In the genomic region with DNA sequence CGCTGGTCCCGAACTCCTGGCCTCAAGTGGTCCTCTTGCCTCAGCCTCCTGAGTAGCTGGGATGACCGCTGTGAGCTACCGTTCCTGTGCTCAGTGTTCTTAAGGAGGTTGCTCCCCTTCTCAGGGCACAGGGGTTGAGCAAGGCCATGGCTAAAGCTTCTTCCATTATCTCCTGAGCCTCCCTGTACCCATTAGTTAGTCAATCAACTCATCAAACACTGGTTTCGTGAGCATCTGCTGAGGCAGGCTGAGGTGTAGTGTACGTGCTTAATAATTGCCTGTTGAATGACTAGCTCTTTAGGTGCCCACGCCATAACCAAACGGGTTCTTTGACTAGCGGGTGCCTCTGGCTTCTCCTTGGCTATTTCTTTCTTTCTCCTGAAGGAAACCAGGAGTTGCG, we compare ENCODE assay signal across 11 cellular contexts. TPM values are rescaled to one million over a fixed set of nuclear protein-coding genes. Genes with fewer than 3 reads are reported as not detected.
DNase-seq lines count a peak whose midpoint lies in the region; ATAC-seq and TF ChIP-seq lines count a peak whose summit lies in the region.
"Had no signal": no experiment of that assay in that cellular context is flagged by ENCODE, and none has a peak within 500 bp of the region (broad histone marks: within the 10 kb centered on the region; RNA-seq: fewer than 3 reads in every experiment).

No MANE protein-coding gene starts in this region.

- no peaks in the 10 kb centered on the region for H3K9me3 ChIP-seq in HUES64 (ENCODE audit: insufficient read depth, low read depth, low read length)
- no peaks in the 10 kb centered on the region for H3K9me3 ChIP-seq in breast epithelium
- no peaks in the 10 kb centered on the region for H3K9me3 ChIP-seq in left lung
- H3K9me3 ChIP-seq in suprapubic skin, result no peaks in the 10 kb centered on the region
- H3K9me3 ChIP-seq: neutrophil had no signal

- ATAC-seq in left lung, result no peak
- no peak for ATAC-seq in GM19328 (IDR thresholded peaks at IDR 0.05; ENCODE audit: unreplicated experiment)
- no peak for ATAC-seq in GM18517 (IDR thresholded peaks at IDR 0.05; ENCODE audit: unreplicated experiment)

- H3K4me1 ChIP-seq in HUES64 (ENCODE audit: insufficient read depth, low read length), result peaks cover 18% of the 10 kb centered on the region
- peaks cover 9 to 10% of the 10 kb centered on the region in 2 donors for H3K4me1 ChIP-seq in breast epithelium
- peaks cover 11 to 24% of the 10 kb centered on the region in 2 donors for H3K4me1 ChIP-seq in left lung
- peaks cover 53% of the 10 kb centered on the region for H3K4me1 ChIP-seq in suprapubic skin

- H3K27ac ChIP-seq in HUES64 (ENCODE audit: low read depth, low read length) (peak overlapping the region; percentile 62; the same call in 1 of the 2 replicates), breast epithelium (peak overlapping the region; percentile 78 to 81), left lung (peak overlapping the region; percentile 57 to 82), suprapubic skin (peak overlapping the region; percentile 74)
- H3K27ac ChIP-seq: neutrophil had no signal

- H3K9ac ChIP-seq in HUES64 (ENCODE audit: low read depth, low read length), result peak overlapping the region; percentile 69

- intact Hi-C loops in breast epithelium (cut with DNase I; ENCODE audit: low total_unique reads) (no loop called here), left lung (cut with DNase I) (no loop called here)

- no peaks in the 10 kb centered on the region for H3K27me3 ChIP-seq in HUES64 (ENCODE audit: insufficient read depth, low read length)
- no peaks in the 10 kb centered on the region for H3K27me3 ChIP-seq in breast epithelium
- H3K27me3 ChIP-seq in left lung, result no peaks in the 10 kb centered on the region
- H3K27me3 ChIP-seq in suprapubic skin, result no peaks in the 10 kb centered on the region
- H3K27me3 ChIP-seq: neutrophil had no signal

- DNase-seq in breast epithelium (ENCODE audit: low spot score in 2 of 2) (no peak), left lung (no peak), suprapubic skin (ENCODE audit: low spot score in 2 of 2) (no peak), RPMI8226 (no peak)
- no peak for DNase-seq in activated effector memory CD4-positive, alpha-beta T cell treated with anti-CD3 and anti-CD28 coated beads, Interleukin-2, amount 50 U/mL, for 16 hours
- DNase-seq: activated T-cell treated with anti-CD3 and anti-CD28 coated beads, Interleukin-2, amount 50 U/mL, for 1 hour; cortex of kidney had no signal

- H3K36me3 ChIP-seq in HUES64 (ENCODE audit: insufficient read depth, low read length) (no peaks in the 10 kb centered on the region), breast epithelium (no peaks in the 10 kb centered on the region), left lung (no peaks in the 10 kb centered on the region), suprapubic skin (no peaks in the 10 kb centered on the region)
- H3K36me3 ChIP-seq: neutrophil had no signal

- WGBS in HUES64, result 91% methylated on average over 10 of the region's 10 CpGs
- WGBS in suprapubic skin, result 70% methylated on average over 10 of the region's 10 CpGs

- H3K4me3 ChIP-seq in HUES64 (ENCODE audit: low read length) (no peak overlapping the region), breast epithelium (no peak overlapping the region), left lung (no peak overlapping the region), suprapubic skin (no peak overlapping the region)

- TF ChIP-seq POLR2A in breast epithelium (IDR thresholded peaks at IDR 0.05), result no peak
- TF ChIP-seq POLR2A in suprapubic skin (IDR thresholded peaks at IDR 0.05), result no peak

- TF ChIP-seq CTCF in breast epithelium (IDR thresholded peaks at IDR 0.05), result no peak
- TF ChIP-seq CTCF in left lung (IDR thresholded peaks at IDR 0.05), result no peak
- no peak for TF ChIP-seq CTCF in suprapubic skin (IDR thresholded peaks at IDR 0.05)

- no peak for TF ChIP-seq EP300 in suprapubic skin (IDR thresholded peaks at IDR 0.05)

RNA-seq across cellular contexts. Expression of gene SGCA, which starts 11.7 kb away (rescaled TPM):
- polyA plus RNA-seq in HUES64 (2013, experiment 1 of 2), result not detected
- polyA plus RNA-seq in HUES64 (2013, experiment 2 of 2), result 0.89 TPM
- total RNA-seq in breast epithelium, result 1 to 10 TPM in 1 of 3 donors, under 1 TPM in 2; 0.33 to 2.6 (median 0.73) TPM
- total RNA-seq in left lung, result 10 to 100 TPM in 1 of 2 donors, 1 to 10 TPM in 1; 8.3 to 18.5 TPM
- total RNA-seq in suprapubic skin, result 1 to 10 TPM; 2.1 to 5.8 (median 4.0) TPM

RNA-seq across cellular contexts. Expression of gene COL1A1, which starts 24.0 kb away (rescaled TPM):
- 19.2 TPM for polyA plus RNA-seq in HUES64 (2013, experiment 1 of 2)
- 24.3 TPM for polyA plus RNA-seq in HUES64 (2013, experiment 2 of 2)
- total RNA-seq in breast epithelium (10 to 100 TPM; 23.4 to 67.2 (median 44.5) TPM), left lung (1,000 to 10,000 TPM in 1 of 2 donors, 100 to 1,000 TPM in 1; 867 to 4,830 TPM), suprapubic skin (10 to 100 TPM; 19.2 to 56.8 (median 33.1) TPM)

RNA-seq across cellular contexts. Expression of gene PPP1R9B, which starts 27.0 kb away (rescaled TPM):
- polyA plus RNA-seq in HUES64 (2013, experiment 1 of 2), result 10.4 TPM
- polyA plus RNA-seq in HUES64 (2013, experiment 2 of 2), result 12.4 TPM
- total RNA-seq in breast epithelium (10 to 100 TPM; 21.8 to 24.9 (median 22.7) TPM), left lung (10 to 100 TPM; 67.4 to 86.6 TPM), suprapubic skin (10 to 100 TPM; 21.5 to 26.2 (median 23.7) TPM)

RNA-seq across cellular contexts. Expression of gene SAMD14, which starts 47.5 kb away (rescaled TPM):
- 5.8 TPM for polyA plus RNA-seq in HUES64 (2013, experiment 1 of 2)
- polyA plus RNA-seq in HUES64 (2013, experiment 2 of 2), result 6.7 TPM
- total RNA-seq in breast epithelium (under 1 TPM in 2 of 3 donors, not detected in 1; 0.16 to 0.98 TPM), left lung (10 to 100 TPM in 1 of 2 donors, 1 to 10 TPM in 1; 8.4 to 10.2 TPM), suprapubic skin (under 1 TPM in 1 of 4 donors, not detected in 3; 0.68 TPM)

Comparison
In these comparisons a context has a peak if more than half of its experiments do, and no peak if none do; other contexts are left out.
1. RNA of gene COL1A1, which starts 24.0 kb away (total RNA-seq): 867 to 4,830 TPM in left lung; 23.4 to 67.2 TPM in breast epithelium and 19.2 to 56.8 TPM in suprapubic skin; every median in the first group is over 10 times any median in the second.
2. Peak in every context shown above with its lines, with median percentiles within 50 percentile points of each other: H3K27ac ChIP-seq.